21 cellular contexts compared by ENCODE assay signal in the genomic region with DNA sequence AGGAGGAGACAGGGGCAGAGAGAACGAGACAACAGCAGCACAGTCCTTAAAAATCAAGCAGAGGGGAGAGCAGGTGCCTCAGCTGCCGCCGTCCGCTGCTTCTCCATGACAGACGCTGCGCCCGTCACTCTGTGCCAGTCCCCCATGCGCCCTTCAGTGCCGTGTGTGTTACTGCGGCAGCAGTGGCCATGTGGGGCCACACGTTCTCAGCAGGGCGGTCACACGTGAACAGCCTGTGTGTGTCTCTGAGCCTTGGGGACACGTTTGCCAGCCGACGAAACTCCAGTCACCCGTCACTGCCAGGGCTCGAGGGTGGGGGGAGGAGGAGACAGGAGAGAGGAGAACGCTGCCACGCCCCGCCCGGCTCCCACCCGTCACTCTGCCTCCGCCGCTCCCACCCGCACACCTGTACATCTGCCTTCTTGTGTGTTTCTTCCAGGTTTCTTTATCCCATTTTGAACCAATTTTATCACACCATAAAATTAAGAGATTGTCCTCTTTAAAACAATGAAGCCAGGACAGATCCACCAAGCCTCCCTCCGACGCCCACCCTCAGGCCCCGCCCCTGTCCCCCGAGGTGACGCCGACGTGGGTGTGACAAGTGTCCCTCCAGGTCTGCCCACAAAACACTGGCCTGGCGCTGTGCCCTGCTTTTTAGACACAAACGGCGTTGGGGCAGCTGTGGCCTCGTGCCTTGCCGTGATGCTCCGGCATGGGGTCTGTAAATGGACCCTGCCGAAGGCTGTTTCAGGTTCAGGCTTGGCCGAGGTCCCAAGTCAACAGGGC. TPM values are rescaled to one million over a fixed set of nuclear protein-coding genes. Genes with fewer than 3 reads are reported as not detected.
"Had no signal": no experiment of that assay in that cellular context is flagged by ENCODE, and none has a peak within 500 bp of the region (broad histone marks: within the 10 kb centered on the region; RNA-seq: fewer than 3 reads in every experiment).

No MANE protein-coding gene starts in this region.

- H3K9me3 Mint-ChIP-seq: activated naive CD4-positive, alpha-beta T cell treated with anti-CD3 and anti-CD28 coated beads, Interleukin-2, amount 50 U/mL, for 72 hours; activated T-helper 1 cell treated with anti-CD3 and anti-CD28 coated beads, Interleukin-12 subunit alpha, Interleukin-12 subunit beta, Interleukin-2, Interleukin-4 antibody, amounts not matched to agents 30 ng/mL and 10 ng/mL and 1 ng/mL, durations not matched to agents 14 hours and 24 hours and 36 hours; effector memory CD8-positive, alpha-beta T cell; memory B cell; naive B cell; stimulated activated effector memory CD8-positive, alpha-beta T cell treated with anti-CD3 and anti-CD28 coated beads, Interleukin-12 subunit alpha, Interleukin-12 subunit beta, amount 100 ng/mL, for 72 hours; type B pancreatic cell had no signal

- H3K4me1 Mint-ChIP-seq: naive B cell had no signal

- H3K36me3 Mint-ChIP-seq: activated naive CD4-positive, alpha-beta T cell treated with anti-CD3 and anti-CD28 coated beads, Interleukin-2, amount 50 U/mL, for 72 hours; memory B cell; naive B cell; stimulated activated effector memory CD8-positive, alpha-beta T cell treated with anti-CD3 and anti-CD28 coated beads, Interleukin-12 subunit alpha, Interleukin-12 subunit beta, amount 100 ng/mL, for 72 hours; type B pancreatic cell had no signal

- H3K4me3 Mint-ChIP-seq: activated T-helper 1 cell treated with anti-CD3 and anti-CD28 coated beads, Interleukin-12 subunit alpha, Interleukin-12 subunit beta, Interleukin-2, Interleukin-4 antibody, amounts not matched to agents 30 ng/mL and 10 ng/mL and 1 ng/mL, durations not matched to agents 14 hours and 24 hours and 36 hours; effector memory CD8-positive, alpha-beta T cell; memory B cell; stimulated activated effector memory CD8-positive, alpha-beta T cell treated with anti-CD3 and anti-CD28 coated beads, Interleukin-12 subunit alpha, Interleukin-12 subunit beta, amount 100 ng/mL, for 72 hours; type B pancreatic cell had no signal

- DNase-seq: activated CD4-positive, alpha-beta T cell treated with anti-CD3 and anti-CD28 coated beads for 1 hour; activated CD4-positive, alpha-beta T cell treated with anti-CD3 and anti-CD28 coated beads, Interleukin-2, amount 50 U/mL, for 4 hours; activated gamma-delta T cell treated with Interleukin-2 at 50 U/mL for 16 hours; activated T-cell treated with anti-CD3 and anti-CD28 coated beads for 4 hours; adrenal gland; effector memory CD8-positive, alpha-beta T cell; esophagus squamous epithelium; heart right ventricle; left ventricle myocardium superior; mucosa of descending colon; naive B cell; sigmoid colon; stimulated activated CD4-positive, alpha-beta T cell treated with anti-CD3 and anti-CD28 coated beads, Interleukin-4, amount 100 ng/mL, for 24 hours; stomach; WERI-Rb-1 had no signal

- H3K27ac Mint-ChIP-seq: activated naive CD4-positive, alpha-beta T cell treated with anti-CD3 and anti-CD28 coated beads, Interleukin-2, amount 50 U/mL, for 72 hours; activated T-helper 1 cell treated with anti-CD3 and anti-CD28 coated beads, Interleukin-12 subunit alpha, Interleukin-12 subunit beta, Interleukin-2, Interleukin-4 antibody, amounts not matched to agents 30 ng/mL and 10 ng/mL and 1 ng/mL, durations not matched to agents 14 hours and 24 hours and 36 hours; effector memory CD8-positive, alpha-beta T cell; memory B cell; stimulated activated effector memory CD8-positive, alpha-beta T cell treated with anti-CD3 and anti-CD28 coated beads, Interleukin-12 subunit alpha, Interleukin-12 subunit beta, amount 100 ng/mL, for 72 hours; type B pancreatic cell had no signal

RNA-seq across cellular contexts. Expression of gene GALNT9, which starts 58.2 kb away (rescaled TPM):
- total RNA-seq: activated T-helper 1 cell treated with anti-CD3 and anti-CD28 coated beads, Interleukin-12 subunit alpha, Interleukin-12 subunit beta, Interleukin-2, Interleukin-4 antibody, amounts not matched to agents 30 ng/mL and 10 ng/mL and 1 ng/mL, durations not matched to agents 14 hours and 24 hours and 36 hours; bronchial epithelial cell; esophagus squamous epithelium had no signal
